In genomic region chr4:173722075-173722474, GRCh38 we compare ENCODE assay signal across 25 cellular contexts.
DNase-seq lines count a peak whose midpoint lies in the region; ATAC-seq, FAIRE-seq and TF ChIP-seq lines count a peak whose summit lies in the region.
"Had no signal": no experiment of that assay in that cellular context is flagged by ENCODE, and none has a peak within 500 bp of the region (broad histone marks: within the 10 kb centered on the region; RNA-seq: fewer than 3 reads in every experiment).

No MANE protein-coding gene starts in this region.

- H3K9me1 ChIP-seq in K562 (ENCODE audit: control insufficient read depth, insufficient read depth, low read length): no peaks in the 10 kb centered on the region

- CTCF ChIA-PET in SK-N-SH (lab: Yijun Ruan, JAX): no interaction called here
- CTCF ChIA-PET in K562 (lab: Yijun Ruan, JAX; ENCODE audit: low intra/inter-chr PET ratio): no interaction called here

- H3K27ac ChIP-seq in SK-N-SH (ENCODE audit: low read depth in 2 of 2, low read length in 1 of 2) (no peak overlapping the region), K562 (ENCODE audit: extremely low read depth, low read depth, low read length) (no peak overlapping the region)
- H3K27ac ChIP-seq: BLaER1 had no signal

- TF ChIP-seq EP300 in SK-N-SH (IDR thresholded peaks at IDR 0.05; ENCODE audit: borderline replicate concordance in 1 of 2, low read depth in 1 of 2, low read length in 1 of 2) (no peak), K562 (IDR thresholded peaks at IDR 0.05; ENCODE audit: low read length) (no peak)

- H3K4me3 Mint-ChIP-seq in activated T-helper 1 cell treated with anti-CD3 and anti-CD28 coated beads, Interleukin-12 subunit alpha, Interleukin-12 subunit beta, Interleukin-2, Interleukin-4 antibody, amounts not matched to agents 30 ng/mL and 10 ng/mL and 1 ng/mL, durations not matched to agents 14 hours and 24 hours and 36 hours: no peak overlapping the region
- H3K4me3 Mint-ChIP-seq: CD14-positive monocyte; CD4-positive, alpha-beta memory T cell; CD4-positive, CD25-positive, alpha-beta regulatory T cell; CD8-positive, alpha-beta memory T cell had no signal

- peak overlapping the region; percentile 19 for H3K27ac Mint-ChIP-seq in activated T-helper 1 cell treated with anti-CD3 and anti-CD28 coated beads, Interleukin-12 subunit alpha, Interleukin-12 subunit beta, Interleukin-2, Interleukin-4 antibody, amounts not matched to agents 30 ng/mL and 10 ng/mL and 1 ng/mL, durations not matched to agents 14 hours and 24 hours and 36 hours
- H3K27ac Mint-ChIP-seq: CD14-positive monocyte; CD4-positive, alpha-beta memory T cell; CD4-positive, CD25-positive, alpha-beta regulatory T cell; CD8-positive, alpha-beta memory T cell had no signal

- H3K4me2 ChIP-seq in SK-N-SH (no peak overlapping the region), K562 (ENCODE audit: insufficient read depth, low read length) (no peak overlapping the region)
- H3K4me2 ChIP-seq: BLaER1 had no signal

- H3K9me3 ChIP-seq in SK-N-SH (no peaks in the 10 kb centered on the region), K562 (replicated peaks; ENCODE audit: control insufficient read depth, insufficient read depth, low read depth, low read length) (no peaks in the 10 kb centered on the region)

- WGBS in SK-N-SH (ENCODE audit: low lambda C conversion rate): 87% methylated on average over 1 of the region's 1 CpG
- WGBS in K562 (ENCODE audit: insufficient coverage, low coverage, missing lambda C conversion rate): 9% methylated on average over 1 of the region's 1 CpG

- no peaks in the 10 kb centered on the region for H3K9me2 ChIP-seq in SK-N-SH

- peaks cover 2% of the 10 kb centered on the region for H3K9me3 Mint-ChIP-seq in activated T-helper 1 cell treated with anti-CD3 and anti-CD28 coated beads, Interleukin-12 subunit alpha, Interleukin-12 subunit beta, Interleukin-2, Interleukin-4 antibody, amounts not matched to agents 30 ng/mL and 10 ng/mL and 1 ng/mL, durations not matched to agents 14 hours and 24 hours and 36 hours

- H3K9ac ChIP-seq in SK-N-SH: no peak overlapping the region
- H3K9ac ChIP-seq in K562 (ENCODE audit: insufficient read depth in 1 of 2, low read depth in 2 of 2, low read length in 2 of 2): no peak overlapping the region
- H3K9ac ChIP-seq: BLaER1 had no signal

- ATAC-seq in SK-N-SH treated with all-trans-retinoic acid at 6 μM for 48 hours (peak; percentile 25; the same call in 1 of the 3 replicates), K562 (no peak), GM18502 (IDR thresholded peaks at IDR 0.05; ENCODE audit: poor library complexity, unreplicated experiment) (no peak)
- ATAC-seq: GM12878 had no signal

- no TSS peak for BruUV-seq in K562 (replicated peaks; lab: Mats Ljungman, UMichigan)

- no peak for TF ChIP-seq POLR2A in K562 (conservative IDR thresholded peaks at IDR 0.05)

- H4K20me1 ChIP-seq in SK-N-SH (ENCODE audit: insufficient read depth) (no peaks in the 10 kb centered on the region), K562 (replicated peaks; ENCODE audit: control insufficient read depth, insufficient read depth, low read length) (no peaks in the 10 kb centered on the region)
- H4K20me1 ChIP-seq: BLaER1 had no signal

- no peak for FAIRE-seq in K562 (lab: Jason Lieb, UNC)
- FAIRE-seq: A204.1, GM12878, GM12892, GM19239 had no signal

- H3K4me1 ChIP-seq in SK-N-SH (ENCODE audit: control insufficient read depth in 1 of 2, insufficient read depth in 2 of 2, low read depth in 1 of 2, low read length in 1 of 2) (no peaks in the 10 kb centered on the region), K562 (replicated peaks in 1 of 2; ENCODE audit: control insufficient read depth in 2 of 2, insufficient read depth in 2 of 2, low read length in 2 of 2) (no peaks in the 10 kb centered on the region)
- H3K4me1 ChIP-seq: BE2C, BLaER1 had no signal

- TF ChIP-seq RAD21 in SK-N-SH (IDR thresholded peaks at IDR 0.05; ENCODE audit: low read length) (no peak), K562 (CRISPR knock-in tag; conservative IDR thresholded peaks at IDR 0.05 in 1 of 2, IDR thresholded peaks at IDR 0.05 in 1 of 2) (no peak)

- H3K27me3 ChIP-seq in SK-N-SH (ENCODE audit: insufficient read depth) (no peaks in the 10 kb centered on the region), K562 (ENCODE audit: control insufficient read depth in 2 of 2, insufficient read depth in 2 of 2, low read length in 2 of 2) (no peaks in the 10 kb centered on the region)
- H3K27me3 ChIP-seq: BE2C, BLaER1 had no signal

- intact Hi-C loops in activated T-helper 1 cell treated with anti-CD3 and anti-CD28 coated beads, Interleukin-12 subunit alpha, Interleukin-12 subunit beta, Interleukin-2, Interleukin-4 antibody, amounts not matched to agents 30 ng/mL and 10 ng/mL and 1 ng/mL, durations not matched to agents 14 hours and 24 hours and 36 hours (cut with micrococcal nuclease): no loop called here
- intact Hi-C loops in K562 (cut with micrococcal nuclease): no loop called here

- H3F3A ChIP-seq in SK-N-SH (replicated peaks; ENCODE audit: insufficient read depth): no peaks in the 10 kb centered on the region

- in situ Hi-C loops in K562 (cut with MboI): no loop called here

- DNase-seq in SK-N-SH (no peak), K562 (ENCODE audit: extremely low read depth in 1 of 4, low spot score in 3 of 4) (no peak)
- DNase-seq in activated T-helper 1 cell treated with anti-CD3 and anti-CD28 coated beads, Interleukin-12 subunit alpha, Interleukin-12 subunit beta, Interleukin-2, Interleukin-4 antibody, amounts not matched to agents 30 ng/mL and 10 ng/mL and 1 ng/mL, durations not matched to agents 14 hours and 24 hours and 36 hours (ENCODE audit: low spot score): no peak
- DNase-seq: 8988T; ACHN; BE2C; C1 segment of cervical spinal cord; CD4-positive, alpha-beta memory T cell; CD4-positive, CD25-positive, alpha-beta regulatory T cell; CD8-positive, alpha-beta memory T cell; COR-L47; DMS 273 treated with DMSO at 0.1 percent for 48 hours; DMS153; DMS79; DND-41; EL; GDM1 had no signal

- H3K4me3 ChIP-seq in SK-N-SH (ENCODE audit: low read depth in 2 of 2, low read length in 1 of 2): no peak overlapping the region
- no peak overlapping the region for H3K4me3 ChIP-seq in K562
- H3K4me3 ChIP-seq: BLaER1, GM12878 had no signal

- POLR2A ChIA-PET in SK-N-SH (lab: Yijun Ruan, JAX): no interaction called here
- POLR2A ChIA-PET in K562 (lab: Yijun Ruan, JAX): no interaction called here

- no peaks in the 10 kb centered on the region for H3K36me3 Mint-ChIP-seq in activated T-helper 1 cell treated with anti-CD3 and anti-CD28 coated beads, Interleukin-12 subunit alpha, Interleukin-12 subunit beta, Interleukin-2, Interleukin-4 antibody, amounts not matched to agents 30 ng/mL and 10 ng/mL and 1 ng/mL, durations not matched to agents 14 hours and 24 hours and 36 hours (ENCODE audit: low read depth)
- H3K36me3 Mint-ChIP-seq: CD14-positive monocyte; CD4-positive, alpha-beta memory T cell; CD4-positive, CD25-positive, alpha-beta regulatory T cell had no signal

- no peaks in the 10 kb centered on the region for H3K4me1 Mint-ChIP-seq in activated T-helper 1 cell treated with anti-CD3 and anti-CD28 coated beads, Interleukin-12 subunit alpha, Interleukin-12 subunit beta, Interleukin-2, Interleukin-4 antibody, amounts not matched to agents 30 ng/mL and 10 ng/mL and 1 ng/mL, durations not matched to agents 14 hours and 24 hours and 36 hours (ENCODE audit: low read depth)
- H3K4me1 Mint-ChIP-seq: CD14-positive monocyte; CD4-positive, alpha-beta memory T cell; CD4-positive, CD25-positive, alpha-beta regulatory T cell; CD8-positive, alpha-beta memory T cell had no signal

- H3K27me3 Mint-ChIP-seq in activated T-helper 1 cell treated with anti-CD3 and anti-CD28 coated beads, Interleukin-12 subunit alpha, Interleukin-12 subunit beta, Interleukin-2, Interleukin-4 antibody, amounts not matched to agents 30 ng/mL and 10 ng/mL and 1 ng/mL, durations not matched to agents 14 hours and 24 hours and 36 hours (ENCODE audit: insufficient read depth): no peaks in the 10 kb centered on the region
- H3K27me3 Mint-ChIP-seq: CD4-positive, CD25-positive, alpha-beta regulatory T cell had no signal

- no peak for TF ChIP-seq CTCF in SK-N-SH (IDR thresholded peaks at IDR 0.05)
- TF ChIP-seq CTCF in K562 (IDR thresholded peaks at IDR 0.05 in 2 of 3, conservative IDR thresholded peaks at IDR 0.05 in 1 of 3; ENCODE audit: insufficient read depth in 2 of 3, low read depth in 1 of 3, low read length in 3 of 3): no peak

- H2AFZ ChIP-seq in SK-N-SH (ENCODE audit: low read depth): no peak overlapping the region
- no peak overlapping the region for H2AFZ ChIP-seq in K562 (ENCODE audit: low read depth, low read length)

- no peaks in the 10 kb centered on the region for H3K79me2 ChIP-seq in SK-N-SH (ENCODE audit: insufficient read depth)
- H3K79me2 ChIP-seq in K562 (ENCODE audit: control insufficient read depth, insufficient read depth, low read length): no peaks in the 10 kb centered on the region

- H3K36me3 ChIP-seq in SK-N-SH (replicated peaks in 1 of 2; ENCODE audit: control insufficient read depth in 1 of 2, insufficient read depth in 2 of 2, low read length in 1 of 2) (no peaks in the 10 kb centered on the region), K562 (ENCODE audit: control insufficient read depth, insufficient read depth, low read length) (no peaks in the 10 kb centered on the region)
- H3K36me3 ChIP-seq: BE2C, BLaER1 had no signal

TF ChIP-seq in SK-N-SH treated with all-trans-retinoic acid at 6 μM for 48 hours, 23 proteins besides CTCF, POLR2A, EP300 and RAD21 (continues in another document):
- no peak for TF ChIP-seq CSDC2 (CRISPR knock-in tag; IDR thresholded peaks at IDR 0.05)

TF ChIP-seq in K562, 482 proteins besides CTCF, POLR2A, EP300 and RAD21 (continues in another document):
- peak; percentile 50 for TF ChIP-seq MAFG (tag; conservative IDR thresholded peaks at IDR 0.05)
- no peak for TF ChIP-seq E2F1 (CRISPR knock-in tag; IDR thresholded peaks at IDR 0.05)
